Comparison of ENCODE assay signal across 40 cellular contexts in genomic region chr6:1878330-1878729, GRCh38.
"Had no signal": no experiment of that assay in that cellular context is flagged by ENCODE, and none has a peak within 500 bp of the region (broad histone marks: within the 10 kb centered on the region; RNA-seq: fewer than 3 reads in every experiment).

No MANE protein-coding gene starts in this region.

- DNase-seq: activated effector memory CD4-positive, alpha-beta T cell treated with anti-CD3 and anti-CD28 coated beads, Interleukin-2, amount 50 U/mL, for 16 hours; activated effector memory CD4-positive, alpha-beta T cell treated with Interleukin-2 at 50 U/mL for 16 hours; activated gamma-delta T cell; activated gamma-delta T cell treated with Interleukin-2 at 50 U/mL for 16 hours; activated naive CD4-positive, alpha-beta T cell; activated naive CD4-positive, alpha-beta T cell treated with anti-CD3 and anti-CD28 coated beads for 36 hours; activated naive CD4-positive, alpha-beta T cell treated with anti-CD3 and anti-CD28 coated beads, Interleukin-2, amount 10 ng/mL, durations not matched to agents 7 days and 5 days; activated naive CD4-positive, alpha-beta T cell treated with anti-CD3 and anti-CD28 coated beads, Interleukin-2, amount 50 U/mL, for 16 hours; activated naive CD4-positive, alpha-beta T cell treated with Interleukin-2 at 50 U/mL for 16 hours; activated naive CD8-positive, alpha-beta T cell treated with anti-CD3 and anti-CD28 coated beads for 36 hours; activated naive CD8-positive, alpha-beta T cell treated with anti-CD3 and anti-CD28 coated beads, Interleukin-2, amount 10 ng/mL, durations not matched to agents 7 days and 5 days; activated naive CD8-positive, alpha-beta T cell treated with anti-CD3 and anti-CD28 coated beads, Interleukin-2, amount 50 U/mL, for 24 hours; activated T-cell treated with anti-CD3 and anti-CD28 coated beads, Interleukin-2, amount 50 U/mL, for 1 hour; activated T-cell treated with anti-CD3 and anti-CD28 coated beads, Interleukin-2, amount 50 U/mL, for 24 hours; activated T-cell treated with anti-CD3 and anti-CD28 coated beads, Interleukin-2, amount 50 U/mL, for 4 hours; activated T-cell treated with anti-CD3 and anti-CD28 coated beads, Interleukin-2, amount 50 U/mL, for 48 hours; activated T-cell treated with anti-CD3 and anti-CD28 coated beads, Interleukin-2, amount 50 U/mL, for 72 hours; adrenal gland; amniotic stem cell; amygdala; anterior cingulate cortex; aorta; body of pancreas; brain microvascular endothelial cell; caudate nucleus; central memory CD4-positive, alpha-beta T cell; cerebellar nuclear complex had no signal

- H3K36me3 Mint-ChIP-seq: activated naive CD4-positive, alpha-beta T cell treated with anti-CD3 and anti-CD28 coated beads, Interleukin-2, amount 10 ng/mL, durations not matched to agents 7 days and 5 days; activated naive CD4-positive, alpha-beta T cell treated with anti-CD3 and anti-CD28 coated beads, Interleukin-2, amount 50 U/mL, for 72 hours; activated naive CD8-positive, alpha-beta T cell treated with anti-CD3 and anti-CD28 coated beads, Interleukin-2, amount 10 ng/mL, durations not matched to agents 7 days and 5 days; brain had no signal

- H3K27me3 ChIP-seq: adrenal gland, ascending aorta, body of pancreas, brain microvascular endothelial cell, breast epithelium had no signal

- ATAC-seq: activated naive CD4-positive, alpha-beta T cell treated with anti-CD3 and anti-CD28 coated beads, Interleukin-2, amount 50 U/mL, for 72 hours; activated naive CD8-positive, alpha-beta T cell treated with anti-CD3 and anti-CD28 coated beads, Interleukin-2, amount 50 U/mL, for 24 hours; activated T-cell treated with anti-CD3 and anti-CD28 coated beads, Interleukin-2, amount 50 U/mL, for 4 hours; activated T-cell treated with anti-CD3 and anti-CD28 coated beads, Interleukin-2, amount 50 U/mL, for 72 hours; activated T-helper 17 cell treated with anti-CD3 and anti-CD28 coated beads, Interleukin-2, amount 50 U/mL, for 72 hours; body of pancreas had no signal

- FAIRE-seq: astrocyte, bronchial epithelial cell had no signal

- H3K36me3 ChIP-seq: adrenal gland, ascending aorta, brain microvascular endothelial cell, breast epithelium, cardiac muscle cell had no signal

- H3K4me3 Mint-ChIP-seq: activated naive CD4-positive, alpha-beta T cell treated with anti-CD3 and anti-CD28 coated beads for 36 hours; activated naive CD4-positive, alpha-beta T cell treated with anti-CD3 and anti-CD28 coated beads, Interleukin-2, amount 10 ng/mL, durations not matched to agents 7 days and 5 days; activated naive CD4-positive, alpha-beta T cell treated with anti-CD3 and anti-CD28 coated beads, Interleukin-2, amount 50 U/mL, for 24 hours; activated naive CD8-positive, alpha-beta T cell; activated naive CD8-positive, alpha-beta T cell treated with anti-CD3 and anti-CD28 coated beads for 36 hours; activated naive CD8-positive, alpha-beta T cell treated with anti-CD3 and anti-CD28 coated beads, Interleukin-2, amount 10 ng/mL, durations not matched to agents 7 days and 5 days; activated naive CD8-positive, alpha-beta T cell treated with anti-CD3 and anti-CD28 coated beads, Interleukin-2, amount 50 U/mL, for 24 hours; activated T-cell treated with anti-CD3 and anti-CD28 coated beads, Interleukin-2, amount 50 U/mL, for 24 hours; activated T-cell treated with anti-CD3 and anti-CD28 coated beads, Interleukin-2, amount 50 U/mL, for 4 hours; activated T-cell treated with anti-CD3 and anti-CD28 coated beads, Interleukin-2, amount 50 U/mL, for 72 hours; activated T-helper 1 cell treated with anti-CD3 and anti-CD28 coated beads, Interleukin-12 subunit alpha, Interleukin-12 subunit beta, Interleukin-2, Interleukin-4 antibody, amounts not matched to agents 30 ng/mL and 10 ng/mL and 1 ng/mL, durations not matched to agents 14 hours and 24 hours and 36 hours; activated T-helper 17 cell treated with anti-CD3 and anti-CD28 coated beads, Interleukin-2, amount 50 U/mL, for 72 hours; brain; central memory CD8-positive, alpha-beta T cell had no signal

- H3K9me3 ChIP-seq: adrenal gland, ascending aorta, body of pancreas, breast epithelium had no signal

- H3K27me3 Mint-ChIP-seq: activated naive CD4-positive, alpha-beta T cell treated with anti-CD3 and anti-CD28 coated beads, Interleukin-2, amount 10 ng/mL, durations not matched to agents 7 days and 5 days; activated naive CD4-positive, alpha-beta T cell treated with anti-CD3 and anti-CD28 coated beads, Interleukin-2, amount 50 U/mL, for 24 hours; activated naive CD8-positive, alpha-beta T cell; activated naive CD8-positive, alpha-beta T cell treated with anti-CD3 and anti-CD28 coated beads for 36 hours; activated naive CD8-positive, alpha-beta T cell treated with anti-CD3 and anti-CD28 coated beads, Interleukin-2, amount 10 ng/mL, durations not matched to agents 7 days and 5 days; activated naive CD8-positive, alpha-beta T cell treated with anti-CD3 and anti-CD28 coated beads, Interleukin-2, amount 50 U/mL, for 24 hours; activated T-cell treated with anti-CD3 and anti-CD28 coated beads, Interleukin-2, amount 50 U/mL, for 24 hours; activated T-helper 17 cell treated with anti-CD3 and anti-CD28 coated beads, Interleukin-2, amount 50 U/mL, for 72 hours; central memory CD8-positive, alpha-beta T cell had no signal

- H3K4me3 ChIP-seq: adrenal gland, ascending aorta, body of pancreas, breast epithelium, cardiac muscle cell had no signal

- H3K9me3 Mint-ChIP-seq: activated naive CD4-positive, alpha-beta T cell treated with anti-CD3 and anti-CD28 coated beads for 36 hours; activated naive CD4-positive, alpha-beta T cell treated with anti-CD3 and anti-CD28 coated beads, Interleukin-2, amount 10 ng/mL, durations not matched to agents 7 days and 5 days; activated naive CD4-positive, alpha-beta T cell treated with anti-CD3 and anti-CD28 coated beads, Interleukin-2, amount 50 U/mL, for 24 hours; activated naive CD4-positive, alpha-beta T cell treated with anti-CD3 and anti-CD28 coated beads, Interleukin-2, amount 50 U/mL, for 72 hours; activated naive CD8-positive, alpha-beta T cell treated with anti-CD3 and anti-CD28 coated beads for 36 hours; activated naive CD8-positive, alpha-beta T cell treated with anti-CD3 and anti-CD28 coated beads, Interleukin-2, amount 10 ng/mL, durations not matched to agents 7 days and 5 days; activated naive CD8-positive, alpha-beta T cell treated with anti-CD3 and anti-CD28 coated beads, Interleukin-2, amount 50 U/mL, for 24 hours; activated T-cell treated with anti-CD3 and anti-CD28 coated beads, Interleukin-2, amount 50 U/mL, for 24 hours; activated T-cell treated with anti-CD3 and anti-CD28 coated beads, Interleukin-2, amount 50 U/mL, for 4 hours; activated T-cell treated with anti-CD3 and anti-CD28 coated beads, Interleukin-2, amount 50 U/mL, for 72 hours; activated T-helper 1 cell treated with anti-CD3 and anti-CD28 coated beads, Interleukin-12 subunit alpha, Interleukin-12 subunit beta, Interleukin-2, Interleukin-4 antibody, amounts not matched to agents 30 ng/mL and 10 ng/mL and 1 ng/mL, durations not matched to agents 14 hours and 24 hours and 36 hours; activated T-helper 17 cell treated with anti-CD3 and anti-CD28 coated beads, Interleukin-2, amount 50 U/mL, for 72 hours; activated T-helper 2 cell treated with anti-CD3 and anti-CD28 coated beads, Interferon-gamma antibody, Interleukin-2, Interleukin-4, amounts not matched to agents 10 μg/mL and 5 μg/mL and 100 μg/mL, durations not matched to agents 14 hours and 24 hours and 36 hours; central memory CD8-positive, alpha-beta T cell had no signal

- H3K27ac Mint-ChIP-seq: activated naive CD4-positive, alpha-beta T cell treated with anti-CD3 and anti-CD28 coated beads for 36 hours; activated naive CD4-positive, alpha-beta T cell treated with anti-CD3 and anti-CD28 coated beads, Interleukin-2, amount 10 ng/mL, durations not matched to agents 7 days and 5 days; activated naive CD4-positive, alpha-beta T cell treated with anti-CD3 and anti-CD28 coated beads, Interleukin-2, amount 50 U/mL, for 24 hours; activated naive CD4-positive, alpha-beta T cell treated with anti-CD3 and anti-CD28 coated beads, Interleukin-2, amount 50 U/mL, for 72 hours; activated naive CD8-positive, alpha-beta T cell; activated naive CD8-positive, alpha-beta T cell treated with anti-CD3 and anti-CD28 coated beads for 36 hours; activated naive CD8-positive, alpha-beta T cell treated with anti-CD3 and anti-CD28 coated beads, Interleukin-2, amount 10 ng/mL, durations not matched to agents 7 days and 5 days; activated naive CD8-positive, alpha-beta T cell treated with anti-CD3 and anti-CD28 coated beads, Interleukin-2, amount 50 U/mL, for 24 hours; activated T-cell treated with anti-CD3 and anti-CD28 coated beads, Interleukin-2, amount 50 U/mL, for 24 hours; activated T-cell treated with anti-CD3 and anti-CD28 coated beads, Interleukin-2, amount 50 U/mL, for 72 hours; activated T-helper 1 cell treated with anti-CD3 and anti-CD28 coated beads, Interleukin-12 subunit alpha, Interleukin-12 subunit beta, Interleukin-2, Interleukin-4 antibody, amounts not matched to agents 30 ng/mL and 10 ng/mL and 1 ng/mL, durations not matched to agents 14 hours and 24 hours and 36 hours; activated T-helper 17 cell treated with anti-CD3 and anti-CD28 coated beads, Interleukin-2, amount 50 U/mL, for 72 hours; activated T-helper 2 cell treated with anti-CD3 and anti-CD28 coated beads, Interferon-gamma antibody, Interleukin-2, Interleukin-4, amounts not matched to agents 10 μg/mL and 5 μg/mL and 100 μg/mL, durations not matched to agents 14 hours and 24 hours and 36 hours; brain had no signal

- H3K27ac ChIP-seq: adrenal gland, ascending aorta, body of pancreas, brain microvascular endothelial cell, breast epithelium, cardiac muscle cell had no signal

- H3K4me1 Mint-ChIP-seq: activated naive CD4-positive, alpha-beta T cell treated with anti-CD3 and anti-CD28 coated beads, Interleukin-2, amount 10 ng/mL, durations not matched to agents 7 days and 5 days; activated naive CD4-positive, alpha-beta T cell treated with anti-CD3 and anti-CD28 coated beads, Interleukin-2, amount 50 U/mL, for 24 hours; activated naive CD8-positive, alpha-beta T cell treated with anti-CD3 and anti-CD28 coated beads for 36 hours; activated naive CD8-positive, alpha-beta T cell treated with anti-CD3 and anti-CD28 coated beads, Interleukin-2, amount 10 ng/mL, durations not matched to agents 7 days and 5 days; activated naive CD8-positive, alpha-beta T cell treated with anti-CD3 and anti-CD28 coated beads, Interleukin-2, amount 50 U/mL, for 24 hours; activated T-helper 17 cell treated with anti-CD3 and anti-CD28 coated beads, Interleukin-2, amount 50 U/mL, for 72 hours; central memory CD8-positive, alpha-beta T cell had no signal

- H3K4me1 ChIP-seq: adrenal gland, body of pancreas, breast epithelium had no signal
